In genomic region chr2:11387831-11388230, GRCh38 we compare ENCODE assay signal across 1 cellular context.
TF ChIP-seq lines count a peak whose summit lies in the region.

No MANE protein-coding gene starts in this region.

TF ChIP-seq in HepG2, 621 proteins besides CTCF, POLR2A, EP300 and RAD21 (continued from another document):
- TF ChIP-seq, protein P1, sequence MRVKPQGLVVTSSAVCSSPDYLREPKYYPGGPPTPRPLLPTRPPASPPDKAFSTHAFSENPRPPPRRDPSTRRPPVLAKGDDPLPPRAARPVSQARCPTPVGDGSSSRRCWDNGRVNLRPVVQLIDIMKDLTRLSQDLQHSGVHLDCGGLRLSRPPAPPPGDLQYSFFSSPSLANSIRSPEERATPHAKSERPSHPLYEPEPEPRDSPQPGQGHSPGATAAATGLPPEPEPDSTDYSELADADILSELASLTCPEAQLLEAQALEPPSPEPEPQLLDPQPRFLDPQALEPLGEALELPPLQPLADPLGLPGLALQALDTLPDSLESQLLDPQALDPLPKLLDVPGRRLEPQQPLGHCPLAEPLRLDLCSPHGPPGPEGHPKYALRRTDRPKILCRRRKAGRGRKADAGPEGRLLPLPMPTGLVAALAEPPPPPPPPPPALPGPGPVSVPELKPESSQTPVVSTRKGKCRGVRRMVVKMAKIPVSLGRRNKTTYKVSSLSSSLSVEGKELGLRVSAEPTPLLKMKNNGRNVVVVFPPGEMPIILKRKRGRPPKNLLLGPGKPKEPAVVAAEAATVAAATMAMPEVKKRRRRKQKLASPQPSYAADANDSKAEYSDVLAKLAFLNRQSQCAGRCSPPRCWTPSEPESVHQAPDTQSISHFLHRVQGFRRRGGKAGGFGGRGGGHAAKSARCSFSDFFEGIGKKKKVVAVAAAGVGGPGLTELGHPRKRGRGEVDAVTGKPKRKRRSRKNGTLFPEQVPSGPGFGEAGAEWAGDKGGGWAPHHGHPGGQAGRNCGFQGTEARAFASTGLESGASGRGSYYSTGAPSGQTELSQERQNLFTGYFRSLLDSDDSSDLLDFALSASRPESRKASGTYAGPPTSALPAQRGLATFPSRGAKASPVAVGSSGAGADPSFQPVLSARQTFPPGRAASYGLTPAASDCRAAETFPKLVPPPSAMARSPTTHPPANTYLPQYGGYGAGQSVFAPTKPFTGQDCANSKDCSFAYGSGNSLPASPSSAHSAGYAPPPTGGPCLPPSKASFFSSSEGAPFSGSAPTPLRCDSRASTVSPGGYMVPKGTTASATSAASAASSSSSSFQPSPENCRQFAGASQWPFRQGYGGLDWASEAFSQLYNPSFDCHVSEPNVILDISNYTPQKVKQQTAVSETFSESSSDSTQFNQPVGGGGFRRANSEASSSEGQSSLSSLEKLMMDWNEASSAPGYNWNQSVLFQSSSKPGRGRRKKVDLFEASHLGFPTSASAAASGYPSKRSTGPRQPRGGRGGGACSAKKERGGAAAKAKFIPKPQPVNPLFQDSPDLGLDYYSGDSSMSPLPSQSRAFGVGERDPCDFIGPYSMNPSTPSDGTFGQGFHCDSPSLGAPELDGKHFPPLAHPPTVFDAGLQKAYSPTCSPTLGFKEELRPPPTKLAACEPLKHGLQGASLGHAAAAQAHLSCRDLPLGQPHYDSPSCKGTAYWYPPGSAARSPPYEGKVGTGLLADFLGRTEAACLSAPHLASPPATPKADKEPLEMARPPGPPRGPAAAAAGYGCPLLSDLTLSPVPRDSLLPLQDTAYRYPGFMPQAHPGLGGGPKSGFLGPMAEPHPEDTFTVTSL (CRISPR knock-in tag; IDR thresholded peaks at IDR 0.05; ENCODE audit: borderline replicate concordance), result peak; percentile 59; the same call in 1 of the 2 replicates
- TF ChIP-seq ZNF142 (CRISPR knock-in tag; IDR thresholded peaks at IDR 0.05), result no peak
- TF ChIP-seq HHEX (CRISPR knock-in tag; IDR thresholded peaks at IDR 0.05), result peak; percentile 57; the same call in 1 of the 2 replicates
- peak; percentile 49; the same call in 1 of the 2 replicates for TF ChIP-seq REPIN1 (CRISPR knock-in tag; IDR thresholded peaks at IDR 0.05; ENCODE audit: borderline replicate concordance, low read depth)
- TF ChIP-seq, protein P2, sequence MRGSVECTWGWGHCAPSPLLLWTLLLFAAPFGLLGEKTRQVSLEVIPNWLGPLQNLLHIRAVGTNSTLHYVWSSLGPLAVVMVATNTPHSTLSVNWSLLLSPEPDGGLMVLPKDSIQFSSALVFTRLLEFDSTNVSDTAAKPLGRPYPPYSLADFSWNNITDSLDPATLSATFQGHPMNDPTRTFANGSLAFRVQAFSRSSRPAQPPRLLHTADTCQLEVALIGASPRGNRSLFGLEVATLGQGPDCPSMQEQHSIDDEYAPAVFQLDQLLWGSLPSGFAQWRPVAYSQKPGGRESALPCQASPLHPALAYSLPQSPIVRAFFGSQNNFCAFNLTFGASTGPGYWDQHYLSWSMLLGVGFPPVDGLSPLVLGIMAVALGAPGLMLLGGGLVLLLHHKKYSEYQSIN (CRISPR knock-in tag; IDR thresholded peaks at IDR 0.05; ENCODE audit: borderline replicate concordance), result no peak
- peak; percentile 25; the same call in 1 of the 2 replicates for TF ChIP-seq ZNF614 (CRISPR knock-in tag; IDR thresholded peaks at IDR 0.05; ENCODE audit: borderline replicate concordance)
- TF ChIP-seq PPARG (CRISPR knock-in tag; conservative IDR thresholded peaks at IDR 0.05), result peak; percentile 57; the same call in 1 of the 2 replicates
- TF ChIP-seq SIX4 (CRISPR knock-in tag; IDR thresholded peaks at IDR 0.05), result 0 out of 2 replicates have a peak, but pooled peaks have one; percentile 15
- no peak for TF ChIP-seq TERF1 (CRISPR knock-in tag; IDR thresholded peaks at IDR 0.05)
- no peak for TF ChIP-seq GLI4 (CRISPR knock-in tag; IDR thresholded peaks at IDR 0.05; ENCODE audit: borderline replicate concordance)
- TF ChIP-seq ZKSCAN1 (IDR thresholded peaks at IDR 0.05; ENCODE audit: low read length), result peak; percentile 90
- peak; percentile 71; the same call in 1 of the 2 replicates for TF ChIP-seq NKX3-1 (CRISPR knock-in tag; IDR thresholded peaks at IDR 0.05)
- TF ChIP-seq KAT8 (CRISPR knock-in tag; IDR thresholded peaks at IDR 0.05), result 0 out of 2 replicates have a peak, but pooled peaks have one; percentile 28
- TF ChIP-seq ZNF264 (CRISPR knock-in tag; IDR thresholded peaks at IDR 0.05), result 0 out of 2 replicates have a peak, but pooled peaks have one; percentile 45
- TF ChIP-seq, protein P3, sequence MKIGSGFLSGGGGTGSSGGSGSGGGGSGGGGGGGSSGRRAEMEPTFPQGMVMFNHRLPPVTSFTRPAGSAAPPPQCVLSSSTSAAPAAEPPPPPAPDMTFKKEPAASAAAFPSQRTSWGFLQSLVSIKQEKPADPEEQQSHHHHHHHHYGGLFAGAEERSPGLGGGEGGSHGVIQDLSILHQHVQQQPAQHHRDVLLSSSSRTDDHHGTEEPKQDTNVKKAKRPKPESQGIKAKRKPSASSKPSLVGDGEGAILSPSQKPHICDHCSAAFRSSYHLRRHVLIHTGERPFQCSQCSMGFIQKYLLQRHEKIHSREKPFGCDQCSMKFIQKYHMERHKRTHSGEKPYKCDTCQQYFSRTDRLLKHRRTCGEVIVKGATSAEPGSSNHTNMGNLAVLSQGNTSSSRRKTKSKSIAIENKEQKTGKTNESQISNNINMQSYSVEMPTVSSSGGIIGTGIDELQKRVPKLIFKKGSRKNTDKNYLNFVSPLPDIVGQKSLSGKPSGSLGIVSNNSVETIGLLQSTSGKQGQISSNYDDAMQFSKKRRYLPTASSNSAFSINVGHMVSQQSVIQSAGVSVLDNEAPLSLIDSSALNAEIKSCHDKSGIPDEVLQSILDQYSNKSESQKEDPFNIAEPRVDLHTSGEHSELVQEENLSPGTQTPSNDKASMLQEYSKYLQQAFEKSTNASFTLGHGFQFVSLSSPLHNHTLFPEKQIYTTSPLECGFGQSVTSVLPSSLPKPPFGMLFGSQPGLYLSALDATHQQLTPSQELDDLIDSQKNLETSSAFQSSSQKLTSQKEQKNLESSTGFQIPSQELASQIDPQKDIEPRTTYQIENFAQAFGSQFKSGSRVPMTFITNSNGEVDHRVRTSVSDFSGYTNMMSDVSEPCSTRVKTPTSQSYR (CRISPR knock-in tag; IDR thresholded peaks at IDR 0.05; ENCODE audit: borderline replicate concordance), result no peak
- peak; percentile 87 for TF ChIP-seq BCL6 (CRISPR knock-in tag; IDR thresholded peaks at IDR 0.05)
- TF ChIP-seq TARDBP (CRISPR knock-in tag; IDR thresholded peaks at IDR 0.05), result peak; percentile 87
- peak; percentile 50; the same call in 1 of the 2 replicates for TF ChIP-seq HMG20A (CRISPR knock-in tag; IDR thresholded peaks at IDR 0.05; ENCODE audit: borderline replicate concordance)
- peak; percentile 64 for TF ChIP-seq ZNF331 (CRISPR knock-in tag; IDR thresholded peaks at IDR 0.05)
- TF ChIP-seq SIX1 (CRISPR knock-in tag; IDR thresholded peaks at IDR 0.05; ENCODE audit: borderline replicate concordance), result peak; percentile 63; the same call in 1 of the 2 replicates
- peak; percentile 78 for TF ChIP-seq RCOR2 (CRISPR knock-in tag; IDR thresholded peaks at IDR 0.05)
